In genomic region chr20:4871486-4871885, GRCh38 we compare ENCODE assay signal across 26 cellular contexts. TPM values are rescaled to one million over a fixed set of nuclear protein-coding genes. Genes with fewer than 3 reads are reported as not detected.
DNase-seq lines count a peak whose midpoint lies in the region; ATAC-seq and TF ChIP-seq lines count a peak whose summit lies in the region.
"Had no signal": no experiment of that assay in that cellular context is flagged by ENCODE, and none has a peak within 500 bp of the region (broad histone marks: within the 10 kb centered on the region; RNA-seq: fewer than 3 reads in every experiment).

No MANE protein-coding gene starts in this region.

- H3K4me3 Mint-ChIP-seq in T-helper 17 cell (no peak overlapping the region), nephron (no peak overlapping the region), mesothelial cell of epicardium (no peak overlapping the region)
- no peak overlapping the region for H3K4me3 Mint-ChIP-seq in stimulated activated effector memory CD8-positive, alpha-beta T cell treated with anti-CD3 and anti-CD28 coated beads, Interleukin-12 subunit alpha, Interleukin-12 subunit beta, amount 100 ng/mL, for 72 hours
- H3K4me3 Mint-ChIP-seq: CD4-positive, alpha-beta T cell; GM23338; HFFc6 had no signal

- H3K9me3 Mint-ChIP-seq in nephron (no peaks in the 10 kb centered on the region), mesothelial cell of epicardium (no peaks in the 10 kb centered on the region)
- H3K9me3 Mint-ChIP-seq in stimulated activated effector memory CD8-positive, alpha-beta T cell treated with anti-CD3 and anti-CD28 coated beads, Interleukin-12 subunit alpha, Interleukin-12 subunit beta, amount 100 ng/mL, for 72 hours = no peaks in the 10 kb centered on the region
- H3K9me3 Mint-ChIP-seq: CD4-positive, alpha-beta T cell; GM23338; HFFc6 had no signal

- H3K36me3 ChIP-seq in ovary = no peaks in the 10 kb centered on the region
- H3K36me3 ChIP-seq: MG63 had no signal

- TF ChIP-seq CTCF in nephron (IDR thresholded peaks at IDR 0.05; ENCODE audit: unreplicated experiment in 3 of 3) (no peak), mesothelial cell of epicardium (IDR thresholded peaks at IDR 0.05; ENCODE audit: unreplicated experiment) (no peak), ovary (IDR thresholded peaks at IDR 0.05) (no peak)

- no peak overlapping the region for H3K4me3 ChIP-seq in ovary
- H3K4me3 ChIP-seq: BLaER1, GM23338, HAP-1, MG63 had no signal

- no peak for ATAC-seq in T-helper 17 cell
- ATAC-seq in stimulated activated effector memory CD8-positive, alpha-beta T cell treated with anti-CD3 and anti-CD28 coated beads, Interleukin-12 subunit alpha, Interleukin-12 subunit beta, amount 100 ng/mL, for 72 hours = no peak
- ATAC-seq: GM23338, Panc1 had no signal

- peaks cover 3% of the 10 kb centered on the region for H3K36me3 Mint-ChIP-seq in T-helper 17 cell (ENCODE audit: low read depth)
- H3K36me3 Mint-ChIP-seq in nephron (ENCODE audit: low read depth) = peaks cover 38% of the 10 kb centered on the region
- peaks cover 67% of the 10 kb centered on the region for H3K36me3 Mint-ChIP-seq in stimulated activated effector memory CD8-positive, alpha-beta T cell treated with anti-CD3 and anti-CD28 coated beads, Interleukin-12 subunit alpha, Interleukin-12 subunit beta, amount 100 ng/mL, for 72 hours
- peaks cover 41% of the 10 kb centered on the region for H3K36me3 Mint-ChIP-seq in mesothelial cell of epicardium

- no peak for TF ChIP-seq EP300 in ovary (IDR thresholded peaks at IDR 0.05)

- H3K4me1 ChIP-seq in ovary (ENCODE audit: insufficient read depth) = no peaks in the 10 kb centered on the region
- H3K4me1 ChIP-seq: BLaER1, HAP-1 had no signal

- no peak overlapping the region for H3K27ac ChIP-seq in ovary
- H3K27ac ChIP-seq: BLaER1, RWPE1 had no signal

- H3K9me3 ChIP-seq in T-helper 17 cell (ENCODE audit: control insufficient read depth, low read length, poor library complexity, severe bottlenecking) (no peaks in the 10 kb centered on the region), ovary (no peaks in the 10 kb centered on the region)
- H3K9me3 ChIP-seq: BLaER1, HAP-1, MG63 had no signal

- intact Hi-C loops in ovary (cut with DNase I) = no loop called here

- no peaks in the 10 kb centered on the region for H3K27me3 ChIP-seq in ovary
- H3K27me3 ChIP-seq: BLaER1, MG63 had no signal

- H3K27me3 Mint-ChIP-seq in T-helper 17 cell = no peaks in the 10 kb centered on the region
- H3K27me3 Mint-ChIP-seq in nephron (ENCODE audit: low read depth) = no peaks in the 10 kb centered on the region
- H3K27me3 Mint-ChIP-seq in mesothelial cell of epicardium (ENCODE audit: low read depth) = no peaks in the 10 kb centered on the region
- H3K27me3 Mint-ChIP-seq: CD4-positive, alpha-beta T cell had no signal

- TF ChIP-seq POLR2A in ovary (IDR thresholded peaks at IDR 0.05) = no peak

- H3K4me1 Mint-ChIP-seq in T-helper 17 cell (peaks cover 16% of the 10 kb centered on the region), nephron (peaks cover 36% of the 10 kb centered on the region), mesothelial cell of epicardium (no peaks in the 10 kb centered on the region)
- peaks cover 8% of the 10 kb centered on the region for H3K4me1 Mint-ChIP-seq in stimulated activated effector memory CD8-positive, alpha-beta T cell treated with anti-CD3 and anti-CD28 coated beads, Interleukin-12 subunit alpha, Interleukin-12 subunit beta, amount 100 ng/mL, for 72 hours
- H3K4me1 Mint-ChIP-seq: GM23338 had no signal

- DNase-seq in activated CD8-positive, alpha-beta memory T cell treated with anti-CD3 and anti-CD28 coated beads for 24 hours = peak; percentile 32
- no peak for DNase-seq in activated CD8-positive, alpha-beta memory T cell treated with anti-CD3 and anti-CD28 coated beads, Interleukin-2, amount 50 U/mL, for 48 hours
- DNase-seq in T-helper 17 cell = no peak
- DNase-seq in stimulated activated effector memory CD8-positive, alpha-beta T cell treated with anti-CD3 and anti-CD28 coated beads, Interleukin-12 subunit alpha, Interleukin-12 subunit beta, amount 100 ng/mL, for 72 hours (ENCODE audit: low spot score in 2 of 2) = no peak
- no peak for DNase-seq in mesothelial cell of epicardium (ENCODE audit: low spot score in 2 of 2, unreplicated experiment in 2 of 2)
- DNase-seq in ovary = no peak
- DNase-seq in midbrain (lab: John Stamatoyannopoulos, UW) = no peak
- DNase-seq: CD4-positive, alpha-beta T cell; DMS53; GF-D8; HFFc6; IMR-90; KG1; MG63; NCI-H1105 treated with DMSO at 0.1 percent for 48 hours; NCI-H146; NCI-H1930; NCI-H2107; NCI-H526 treated with DMSO at 0.1 percent for 48 hours; SHP77 had no signal

- peak overlapping the region; percentile 89 for H3K27ac Mint-ChIP-seq in T-helper 17 cell
- peak overlapping the region in 2 of 3 experiments; percentile 63 to 77 for H3K27ac Mint-ChIP-seq in nephron
- peak overlapping the region; percentile 87 for H3K27ac Mint-ChIP-seq in stimulated activated effector memory CD8-positive, alpha-beta T cell treated with anti-CD3 and anti-CD28 coated beads, Interleukin-12 subunit alpha, Interleukin-12 subunit beta, amount 100 ng/mL, for 72 hours
- no peak overlapping the region for H3K27ac Mint-ChIP-seq in mesothelial cell of epicardium
- H3K27ac Mint-ChIP-seq: CD4-positive, alpha-beta T cell; HFFc6 had no signal

- 88 to 91% (median 88%) methylated on average over 6 of the region's 6 CpGs for WGBS in ovary, 3 donors

RNA-seq across cellular contexts. Expression of gene RASSF2, which starts 48.1 kb away (rescaled TPM):
- total RNA-seq in T-helper 17 cell (10 to 100 TPM; 30.6 to 34.4 TPM), mesothelial cell of epicardium (6.7 to 7.5 TPM (median 6.8 TPM) in 3 replicates), ovary (10 to 100 TPM in 5 of 7 donors, 1 to 10 TPM in 2; 5.0 to 33.2 (median 19.2) TPM)
- polyA plus RNA-seq in ovary = 10 to 100 TPM in 1 of 2 donors, 1 to 10 TPM in 1; 5.7 to 48.5 TPM
